1 cellular context compared by ENCODE assay signal in genomic region chr14:90628825-90629224, GRCh38.
TF ChIP-seq lines count a peak whose summit lies in the region.

No MANE protein-coding gene starts in this region.

TF ChIP-seq in H1, 55 proteins besides CTCF, POLR2A, EP300 and RAD21 (continued from another document):
- no peak for TF ChIP-seq RNF2 (IDR thresholded peaks at IDR 0.05; ENCODE audit: borderline replicate concordance, low read depth, low read length, missing control alignments, poor library complexity, severe bottlenecking)
- TF ChIP-seq POU5F1 (IDR thresholded peaks at IDR 0.05; ENCODE audit: low read depth, low read length) = no peak
- TF ChIP-seq HDAC6 (IDR thresholded peaks at IDR 0.05; ENCODE audit: low read depth, low read length) = no peak
- no peak for TF ChIP-seq BACH1 (IDR thresholded peaks at IDR 0.05; ENCODE audit: low read length)
- TF ChIP-seq TBP (IDR thresholded peaks at IDR 0.05; ENCODE audit: low read depth, low read length) = no peak
- TF ChIP-seq HDAC2 (IDR thresholded peaks at IDR 0.05; ENCODE audit: borderline replicate concordance in 1 of 2, low read depth in 2 of 2, low read length in 2 of 2) = no peak
